In genomic region chr16:4200000-4200780, GRCh38 we compare ENCODE assay signal across 9 cellular contexts. TPM values are rescaled to one million over a fixed set of nuclear protein-coding genes. Genes with fewer than 3 reads are reported as not detected.
DNase-seq lines count a peak whose midpoint lies in the region; ATAC-seq and TF ChIP-seq lines count a peak whose summit lies in the region.
"Had no signal": no experiment of that assay in that cellular context is flagged by ENCODE, and none has a peak within 500 bp of the region (broad histone marks: within the 10 kb centered on the region; RNA-seq: fewer than 3 reads in every experiment).

No MANE protein-coding gene starts in this region.

- TF ChIP-seq POLR2A in thyroid gland (IDR thresholded peaks at IDR 0.05) = no peak

- intact Hi-C loops in left lung (cut with DNase I) = loop anchor here in 1 of 2 donors (5.0 kb wide), 1 partner anchor 132 kb away; no protein-coding TSS in a partner anchor
- intact Hi-C loops in thyroid gland (cut with DNase I) = loop anchor here (5.0 kb wide), 1 partner anchor 57 kb away; no protein-coding TSS in a partner anchor

- no peaks in the 10 kb centered on the region for H3K36me3 ChIP-seq in left lung
- no peaks in the 10 kb centered on the region for H3K36me3 ChIP-seq in thyroid gland

- DNase-seq in DMS53 (lab: John Stamatoyannopoulos, UW) (peak; percentile 79), HuH-7.5 (ENCODE audit: low spot score) (peak; percentile 82), SK-N-DZ (ENCODE audit: low spot score) (peak; percentile 71), cerebellar cortex (ENCODE audit: low spot score) (peak; percentile 28), left lung (peak; percentile 63 to 87), thyroid gland (peak; percentile 87 to 90)

- peak; percentile 56 to 60 for TF ChIP-seq CTCF in left lung (IDR thresholded peaks at IDR 0.05)
- TF ChIP-seq CTCF in thyroid gland (IDR thresholded peaks at IDR 0.05) = peak; percentile 66 to 96 (median 91)

- H3K9me3 ChIP-seq in left lung (no peaks in the 10 kb centered on the region), thyroid gland (no peaks in the 10 kb centered on the region)

- H3K4me1 ChIP-seq in left lung (peaks cover 0 to 4% of the 10 kb centered on the region in 2 donors), thyroid gland (peaks cover 0 to 14% of the 10 kb centered on the region in 2 donors)

- WGBS in thyroid gland, 2 donors = 35 to 39% methylated on average over 13 to 15 of the region's 15 CpGs

- H3K27me3 ChIP-seq in left lung (peaks cover 0 to 4% of the 10 kb centered on the region in 2 donors), thyroid gland (no peaks in the 10 kb centered on the region)

- ATAC-seq in left lung (peak; percentile 99), HG02852 (IDR thresholded peaks at IDR 0.05; ENCODE audit: unreplicated experiment) (no peak), GM21786 (IDR thresholded peaks at IDR 0.05; ENCODE audit: unreplicated experiment) (no peak)

- H3K4me3 ChIP-seq in left lung (no peak overlapping the region), thyroid gland (replicated peaks in 1 of 3) (no peak overlapping the region)

- H3K27ac ChIP-seq in left lung (no peak overlapping the region), thyroid gland (peak overlapping the region in 1 of 3 donors; percentile 58)

RNA-seq across cellular contexts. Expression of gene SRL, which starts 41.7 kb away (rescaled TPM):
- polyA plus RNA-seq in SK-N-DZ (2014; cell fraction: cytosol; rRNA removed) = 0.08 and 0.31 TPM in 2 replicates
- 0.05 TPM in 1 of 2 replicates, not detected in the other for polyA plus RNA-seq in SK-N-DZ (2014; cell fraction: nucleus; rRNA removed)
- total RNA-seq in left lung = 1 to 10 TPM in 1 of 2 donors, under 1 TPM in 1; 0.82 to 1.9 TPM
- total RNA-seq in thyroid gland = 1 to 10 TPM in 1 of 4 donors, under 1 TPM in 3; 0.67 to 1.1 (median 0.84) TPM
- total RNA-seq: T-helper 2 cell treated with Interferon-gamma antibody and Interleukin-4, amounts not matched to agents 100 ng/mL and 5 ng/mL, for 36 hours had no signal

Comparison
In these comparisons a context has a peak if more than half of its experiments do, and no peak if none do; other contexts are left out.
1. DNase-seq: peak in every context shown above with its lines; median percentile 88 in thyroid gland; 82 in HuH-7.5; 79 in DMS53; 75 in left lung; 71 in SK-N-DZ; 28 in cerebellar cortex.